In genomic region chr1:213383465-213383864, GRCh38 we compare ENCODE assay signal across 29 cellular contexts.
DNase-seq lines count a peak whose midpoint lies in the region; ATAC-seq, FAIRE-seq and TF ChIP-seq lines count a peak whose summit lies in the region.
"Had no signal": no experiment of that assay in that cellular context is flagged by ENCODE, and none has a peak within 500 bp of the region (broad histone marks: within the 10 kb centered on the region; RNA-seq: fewer than 3 reads in every experiment).

No MANE protein-coding gene starts in this region.

- no peak for FAIRE-seq in HepG2 (lab: Jason Lieb, UNC)
- FAIRE-seq: A204.1, A549, D721Med had no signal

- H3K27ac ChIP-seq in HepG2 (ENCODE audit: extremely low read length, insufficient read depth, low read length) (no peak overlapping the region), right lobe of liver (no peak overlapping the region)
- H3K27ac ChIP-seq: 22Rv1; A549; BLaER1; BLaER1 treated with 17β-estradiol and CSF1 and Interleukin-3, amounts not matched to agents 10 nM and 100 nM; C4-2B had no signal

- peaks cover 56% of the 10 kb centered on the region for H3K4me1 ChIP-seq in HepG2 (ENCODE audit: insufficient read depth, low read length)
- H3K4me1 ChIP-seq in right lobe of liver, result no peaks in the 10 kb centered on the region
- H3K4me1 ChIP-seq: A549; BE2C; BLaER1; BLaER1 treated with 17β-estradiol and CSF1 and Interleukin-3, amounts not matched to agents 10 nM and 100 nM had no signal

- DNase-seq in HepG2 (ENCODE audit: low spot score) (no peak), right lobe of liver (no peak)
- DNase-seq: 8988T; ACHN; AML-193; BE2C; C1 segment of cervical spinal cord; Caco-2; Calu3; CD4-positive, alpha-beta memory T cell; CD4-positive, alpha-beta T cell; CD4-positive, CD25-positive, alpha-beta regulatory T cell; CD8-positive, alpha-beta memory T cell; CD8-positive, alpha-beta T cell; COR-L47; DMS 273 treated with DMSO at 0.1 percent for 48 hours; DMS153; DMS53; DMS79; DMS79 treated with DMSO at 0.1 percent for 48 hours; DND-41; EL had no signal

- no peaks in the 10 kb centered on the region for H4K20me1 ChIP-seq in HepG2 (ENCODE audit: insufficient read depth, low read length)
- H4K20me1 ChIP-seq: BLaER1; BLaER1 treated with 17β-estradiol and CSF1 and Interleukin-3, amounts not matched to agents 10 nM and 100 nM had no signal

- no TSS peak for BruUV-seq in HepG2 (replicated peaks; lab: Mats Ljungman, UMichigan)

- ATAC-seq in HepG2 (no peak), right lobe of liver (no peak)
- ATAC-seq: A549; CD8-positive, alpha-beta T cell had no signal

- TF ChIP-seq CTCF in HepG2 (CRISPR knock-in tag; IDR thresholded peaks at IDR 0.05) (no peak), right lobe of liver (IDR thresholded peaks at IDR 0.05) (no peak)

- no peaks in the 10 kb centered on the region for H3K36me3 ChIP-seq in HepG2 (replicated peaks in 1 of 2; ENCODE audit: control insufficient read depth in 1 of 2, insufficient read depth in 2 of 2, low read length in 2 of 2)
- no peaks in the 10 kb centered on the region for H3K36me3 ChIP-seq in right lobe of liver
- H3K36me3 ChIP-seq: BE2C; BLaER1; BLaER1 treated with 17β-estradiol and CSF1 and Interleukin-3, amounts not matched to agents 10 nM and 100 nM had no signal

- no peak overlapping the region for H3K9ac ChIP-seq in HepG2 (ENCODE audit: insufficient read depth, low read depth, low read length)
- H3K9ac ChIP-seq: BLaER1; BLaER1 treated with 17β-estradiol and CSF1 and Interleukin-3, amounts not matched to agents 10 nM and 100 nM had no signal

- H3K27me3 ChIP-seq in HepG2 (ENCODE audit: control insufficient read depth in 1 of 2, insufficient read depth in 2 of 2, low read length in 2 of 2) (no peaks in the 10 kb centered on the region), right lobe of liver (no peaks in the 10 kb centered on the region)
- H3K27me3 ChIP-seq: BE2C; BLaER1; BLaER1 treated with 17β-estradiol and CSF1 and Interleukin-3, amounts not matched to agents 10 nM and 100 nM had no signal

- H3K9me3 ChIP-seq in HepG2 (ENCODE audit: low read length), result no peaks in the 10 kb centered on the region
- H3K9me3 ChIP-seq in right lobe of liver, result no peaks in the 10 kb centered on the region
- H3K9me3 ChIP-seq: A549, BE2C, BLaER1 had no signal

- POLR2A ChIA-PET in HepG2 (lab: Yijun Ruan, JAX), result no interaction called here

- CTCF ChIA-PET in HepG2 (lab: Yijun Ruan, JAX; ENCODE audit: low intra/inter-chr PET ratio, low total read pairs), result no interaction called here

- no peak for TF ChIP-seq EP300 in HepG2 (IDR thresholded peaks at IDR 0.05; ENCODE audit: low read depth in 2 of 2, low read length in 2 of 2)
- TF ChIP-seq EP300 in HepG2 (CRISPR knock-in tag; IDR thresholded peaks at IDR 0.05; ENCODE audit: borderline replicate concordance), result no peak

- no peaks in the 10 kb centered on the region for H3K79me2 ChIP-seq in HepG2 (ENCODE audit: insufficient read depth, low read length)

- H2AFZ ChIP-seq in HepG2 (ENCODE audit: low read length), result no peak overlapping the region

- TF ChIP-seq POLR2A in HepG2 (IDR thresholded peaks at IDR 0.05; ENCODE audit: insufficient read depth in 1 of 2, low read depth in 2 of 2, low read length in 2 of 2), result no peak
- no peak for TF ChIP-seq POLR2A in right lobe of liver (IDR thresholded peaks at IDR 0.05)

- H3K4me2 ChIP-seq in HepG2 (ENCODE audit: low read depth, low read length), result no peak overlapping the region
- H3K4me2 ChIP-seq: A549; BLaER1; BLaER1 treated with 17β-estradiol and CSF1 and Interleukin-3, amounts not matched to agents 10 nM and 100 nM had no signal

- WGBS in HepG2 (ENCODE audit: low lambda C conversion rate), result 97% methylated on average over 3 of the region's 3 CpGs
- WGBS in right lobe of liver (ENCODE audit: insufficient coverage, low coverage, low lambda C conversion rate, missing lambda C conversion rate), result 97% methylated on average over 3 of the region's 3 CpGs

- intact Hi-C loops in HepG2 (cut with micrococcal nuclease; ENCODE audit: unreplicated experiment), result no loop called here
- intact Hi-C loops in right lobe of liver (cut with DNase I), result no loop called here

- no peak for TF ChIP-seq RAD21 in HepG2 (CRISPR knock-in tag; IDR thresholded peaks at IDR 0.05)

- in situ Hi-C loops in HepG2 (cut with HindIII; ENCODE audit: extremely low pct_ligation_motif_present, low pct_unique_long_range_greater_than_20kb), result no loop called here

- no peak overlapping the region for H3K4me3 ChIP-seq in HepG2 (replicated peaks in 1 of 3; ENCODE audit: insufficient read depth in 1 of 3, low read depth in 2 of 3, low read length in 3 of 3)
- no peak overlapping the region for H3K4me3 ChIP-seq in right lobe of liver
- H3K4me3 ChIP-seq: A549; BLaER1; BLaER1 treated with 17β-estradiol and CSF1 and Interleukin-3, amounts not matched to agents 10 nM and 100 nM had no signal

TF ChIP-seq in HepG2, 621 proteins besides CTCF, POLR2A, EP300 and RAD21:
- TF ChIP-seq GATA4 (IDR thresholded peaks at IDR 0.05; ENCODE audit: borderline replicate concordance, low read depth) (no peak), ZNF264 (CRISPR knock-in tag; IDR thresholded peaks at IDR 0.05) (peak; percentile 97), TGIF2 (CRISPR knock-in tag; IDR thresholded peaks at IDR 0.05) (no peak)
TF ChIP-seq in HepG2: peak in this region for 1.
